In genomic region chr10:71228875-71229720, GRCh38 we compare ENCODE assay signal across 2 cellular contexts.
TF ChIP-seq lines count a peak whose summit lies in the region.

No MANE protein-coding gene starts in this region.

TF ChIP-seq in WTC11, 78 proteins besides CTCF, POLR2A, EP300 and RAD21:
- TF ChIP-seq ETV6 (CRISPR knock-in tag; IDR thresholded peaks at IDR 0.05), result no peak

TF ChIP-seq in H1, 55 proteins besides CTCF, POLR2A, EP300 and RAD21:
- TF ChIP-seq HDAC6 (IDR thresholded peaks at IDR 0.05; ENCODE audit: low read depth, low read length) (no peak), CEBPB (IDR thresholded peaks at IDR 0.05; ENCODE audit: low read depth, low read length) (no peak), GABPA (IDR thresholded peaks at IDR 0.05; ENCODE audit: borderline replicate concordance, insufficient read depth, low read length) (no peak), RXRA (IDR thresholded peaks at IDR 0.05; ENCODE audit: insufficient read depth, low read depth, low read length) (no peak), HDAC2 (IDR thresholded peaks at IDR 0.05; ENCODE audit: borderline replicate concordance in 1 of 2, low read depth in 2 of 2, low read length in 2 of 2) (no peak), FOSL1 (IDR thresholded peaks at IDR 0.05; ENCODE audit: insufficient read depth, low read depth, low read length) (no peak), TAF1 (IDR thresholded peaks at IDR 0.05; ENCODE audit: low read depth, low read length) (no peak), SIX5 (IDR thresholded peaks at IDR 0.05; ENCODE audit: low read depth, low read length) (no peak), YY1 (IDR thresholded peaks at IDR 0.05; ENCODE audit: low read depth, low read length) (no peak), MAX (IDR thresholded peaks at IDR 0.05) (no peak), MAFK (IDR thresholded peaks at IDR 0.05; ENCODE audit: low read depth, low read length) (no peak), TAF7 (optimal IDR thresholded peaks at IDR 0.05; ENCODE audit: borderline replicate concordance, low read depth, low read length) (no peak)
